In genomic region chr17:34318474-34318873, GRCh38 we compare ENCODE assay signal across 14 cellular contexts. TPM values are rescaled to one million over a fixed set of nuclear protein-coding genes. Genes with fewer than 3 reads are reported as not detected.
A peak's percentile ranks its signal among the peaks of the same experiment; 100 is the strongest.
DNase-seq lines count a peak whose midpoint lies in the region; ATAC-seq and TF ChIP-seq lines count a peak whose summit lies in the region.
"Had no signal": no experiment of that assay in that cellular context is flagged by ENCODE, and none has a peak within 500 bp of the region (broad histone marks: within the 10 kb centered on the region; RNA-seq: fewer than 3 reads in every experiment).

No MANE protein-coding gene starts in this region.

- intact Hi-C loops in activated T-helper 1 cell treated with anti-CD3 and anti-CD28 coated beads, Interleukin-12 subunit alpha, Interleukin-12 subunit beta, Interleukin-2, Interleukin-4 antibody, amounts not matched to agents 30 ng/mL and 10 ng/mL and 1 ng/mL, durations not matched to agents 14 hours and 24 hours and 36 hours (cut with micrococcal nuclease), result no loop called here
- intact Hi-C loops in dorsolateral prefrontal cortex (cut with DNase I), result no loop called here

- H3K27ac Mint-ChIP-seq in activated T-helper 1 cell treated with anti-CD3 and anti-CD28 coated beads, Interleukin-12 subunit alpha, Interleukin-12 subunit beta, Interleukin-2, Interleukin-4 antibody, amounts not matched to agents 30 ng/mL and 10 ng/mL and 1 ng/mL, durations not matched to agents 14 hours and 24 hours and 36 hours, result no peak overlapping the region
- H3K27ac Mint-ChIP-seq: progenitor cell of endocrine pancreas had no signal

- H3K9me3 Mint-ChIP-seq in activated T-helper 1 cell treated with anti-CD3 and anti-CD28 coated beads, Interleukin-12 subunit alpha, Interleukin-12 subunit beta, Interleukin-2, Interleukin-4 antibody, amounts not matched to agents 30 ng/mL and 10 ng/mL and 1 ng/mL, durations not matched to agents 14 hours and 24 hours and 36 hours, result no peaks in the 10 kb centered on the region

- peaks cover 35% of the 10 kb centered on the region for H3K27me3 Mint-ChIP-seq in activated T-helper 1 cell treated with anti-CD3 and anti-CD28 coated beads, Interleukin-12 subunit alpha, Interleukin-12 subunit beta, Interleukin-2, Interleukin-4 antibody, amounts not matched to agents 30 ng/mL and 10 ng/mL and 1 ng/mL, durations not matched to agents 14 hours and 24 hours and 36 hours (ENCODE audit: insufficient read depth)

- H3K4me3 ChIP-seq in AG04450 (ENCODE audit: low read depth, low read length) (no peak overlapping the region), NB4 (ENCODE audit: low read depth, low read length) (no peak overlapping the region), dorsolateral prefrontal cortex (no peak overlapping the region)

- CTCF ChIA-PET in AG04450 (lab: Charles Lee), result interaction anchor here (1.0 to 5.1 kb wide), 2 partner anchors 12 to 43 kb away, joined by 3 to 32 read pairs; no protein-coding TSS in a partner anchor

- DNase-seq in AG04450 (ENCODE audit: low read depth, low spot score) (no peak), ELR (ENCODE audit: low read depth) (peak; percentile 3), NB4 (ENCODE audit: low read depth) (peak; percentile 35), dermis blood vessel endothelial cell (peak; percentile 9), A172 (ENCODE audit: low spot score) (no peak), dorsolateral prefrontal cortex (no peak)
- DNase-seq in activated T-helper 1 cell treated with anti-CD3 and anti-CD28 coated beads, Interleukin-12 subunit alpha, Interleukin-12 subunit beta, Interleukin-2, Interleukin-4 antibody, amounts not matched to agents 30 ng/mL and 10 ng/mL and 1 ng/mL, durations not matched to agents 14 hours and 24 hours and 36 hours (ENCODE audit: low spot score), result no peak
- DNase-seq: activated CD8-positive, alpha-beta memory T cell treated with anti-CD3 and anti-CD28 coated beads, Interleukin-2, amount 50 U/mL, for 48 hours; DMS153; NCI-H1930 had no signal

- H3K36me3 Mint-ChIP-seq in activated T-helper 1 cell treated with anti-CD3 and anti-CD28 coated beads, Interleukin-12 subunit alpha, Interleukin-12 subunit beta, Interleukin-2, Interleukin-4 antibody, amounts not matched to agents 30 ng/mL and 10 ng/mL and 1 ng/mL, durations not matched to agents 14 hours and 24 hours and 36 hours (ENCODE audit: low read depth), result peaks cover 1% of the 10 kb centered on the region

- H3K4me3 Mint-ChIP-seq in activated T-helper 1 cell treated with anti-CD3 and anti-CD28 coated beads, Interleukin-12 subunit alpha, Interleukin-12 subunit beta, Interleukin-2, Interleukin-4 antibody, amounts not matched to agents 30 ng/mL and 10 ng/mL and 1 ng/mL, durations not matched to agents 14 hours and 24 hours and 36 hours, result no peak overlapping the region

- peaks cover 8% of the 10 kb centered on the region for H3K4me1 Mint-ChIP-seq in activated T-helper 1 cell treated with anti-CD3 and anti-CD28 coated beads, Interleukin-12 subunit alpha, Interleukin-12 subunit beta, Interleukin-2, Interleukin-4 antibody, amounts not matched to agents 30 ng/mL and 10 ng/mL and 1 ng/mL, durations not matched to agents 14 hours and 24 hours and 36 hours (ENCODE audit: low read depth)

- TF ChIP-seq POLR2A in NB4 (IDR thresholded peaks at IDR 0.05; ENCODE audit: extremely low read depth, insufficient read length), result no peak

- H3K27me3 ChIP-seq in AG04450 (ENCODE audit: control insufficient read depth, insufficient read depth, low read length) (no peaks in the 10 kb centered on the region), dorsolateral prefrontal cortex (peaks cover 0 to 22% (median 0%) of the 10 kb centered on the region in 45 donors)

- TF ChIP-seq CTCF in AG04450 (IDR thresholded peaks at IDR 0.05; ENCODE audit: low read depth, low read length) (0 out of 2 replicates have a peak, but pooled peaks have one; percentile 3), NB4 (IDR thresholded peaks at IDR 0.05; ENCODE audit: low read depth, low read length) (peak; percentile 3), dorsolateral prefrontal cortex (IDR thresholded peaks at IDR 0.05 in 54 of 56, conservative IDR thresholded peaks at IDR 0.05 in 2 of 56; ENCODE audit: low read depth in 1 of 56, partially characterized antibody in 56 of 56) (no peak)

- no peaks in the 10 kb centered on the region for H3K9me3 ChIP-seq in AG04450 (ENCODE audit: control insufficient read depth, insufficient read depth, low read length)

- POLR2A ChIA-PET in AG04450 (lab: Yijun Ruan, JAX), result no interaction called here

- ATAC-seq in GM21367 (IDR thresholded peaks at IDR 0.05; ENCODE audit: unreplicated experiment), result no peak

- H3K27ac ChIP-seq in AG04450 (ENCODE audit: low read depth, low read length) (no peak overlapping the region), dorsolateral prefrontal cortex (no peak overlapping the region)

RNA-seq across cellular contexts. Expression of gene CCL8, which starts 0.8 kb away (rescaled TPM):
- polyA plus RNA-seq in AG04450 (2011; rRNA removed), result 0.06 TPM in 1 of 2 replicates, not detected in the other
- not detected in 2 replicates for polyA minus RNA-seq in AG04450 (2011; rRNA and poly(A)+ RNA removed)
- 0.05 and 0.17 TPM in 2 replicates for total RNA-seq in dermis blood vessel endothelial cell
- not detected in 2 replicates for total RNA-seq in A172 (2014; rRNA removed; shearing (Covaris generic))
- not detected in 2 replicates for total RNA-seq in activated T-helper 1 cell treated with anti-CD3 and anti-CD28 coated beads, Interleukin-12 subunit alpha, Interleukin-12 subunit beta, Interleukin-2, Interleukin-4 antibody, amounts not matched to agents 30 ng/mL and 10 ng/mL and 1 ng/mL, durations not matched to agents 14 hours and 24 hours and 36 hours
- 1 to 10 TPM in 2 of 120 experiments, under 1 TPM in 13, not detected in 105; 0.32 to 2.0 (median 0.47) TPM for total RNA-seq in dorsolateral prefrontal cortex
- total RNA-seq: lower leg skin, progenitor cell of endocrine pancreas had no signal

RNA-seq across cellular contexts. Expression of gene CCL11, which starts 32.9 kb away (rescaled TPM):
- 0.73 and 0.89 TPM in 2 replicates for polyA plus RNA-seq in AG04450 (2011; rRNA removed)
- polyA minus RNA-seq in AG04450 (2011; rRNA and poly(A)+ RNA removed), result 0.55 TPM in 1 of 2 replicates, not detected in the other
- total RNA-seq in dermis blood vessel endothelial cell, result not detected in 2 replicates
- total RNA-seq in A172 (2014; rRNA removed; shearing (Covaris generic)), result not detected in 2 replicates
- not detected in 2 replicates for total RNA-seq in activated T-helper 1 cell treated with anti-CD3 and anti-CD28 coated beads, Interleukin-12 subunit alpha, Interleukin-12 subunit beta, Interleukin-2, Interleukin-4 antibody, amounts not matched to agents 30 ng/mL and 10 ng/mL and 1 ng/mL, durations not matched to agents 14 hours and 24 hours and 36 hours
- not detected for total RNA-seq in dorsolateral prefrontal cortex
- total RNA-seq: fibroblast of lung, lower leg skin, progenitor cell of endocrine pancreas had no signal

RNA-seq across cellular contexts. Expression of gene CCL13, which starts 37.8 kb away (rescaled TPM):
- 0.16 TPM in 1 of 2 replicates, not detected in the other for polyA plus RNA-seq in AG04450 (2011; rRNA removed)
- polyA minus RNA-seq in AG04450 (2011; rRNA and poly(A)+ RNA removed), result 0.52 TPM in 1 of 2 replicates, not detected in the other
- total RNA-seq in dermis blood vessel endothelial cell (not detected in 2 replicates), dorsolateral prefrontal cortex (not detected)
- total RNA-seq in A172 (2014; rRNA removed; shearing (Covaris generic)), result not detected in 2 replicates
- not detected in 2 replicates for total RNA-seq in activated T-helper 1 cell treated with anti-CD3 and anti-CD28 coated beads, Interleukin-12 subunit alpha, Interleukin-12 subunit beta, Interleukin-2, Interleukin-4 antibody, amounts not matched to agents 30 ng/mL and 10 ng/mL and 1 ng/mL, durations not matched to agents 14 hours and 24 hours and 36 hours
- total RNA-seq: fibroblast of lung, progenitor cell of endocrine pancreas had no signal

RNA-seq across cellular contexts. Expression of gene CCL1, which starts 44.6 kb away (rescaled TPM):
- polyA plus RNA-seq in AG04450 (2011; rRNA removed), result not detected in 2 replicates
- polyA minus RNA-seq in AG04450 (2011; rRNA and poly(A)+ RNA removed), result not detected in 2 replicates
- not detected in 2 replicates for total RNA-seq in dermis blood vessel endothelial cell
- total RNA-seq in A172 (2014; rRNA removed; shearing (Covaris generic)), result not detected in 2 replicates
- total RNA-seq in activated T-helper 1 cell treated with anti-CD3 and anti-CD28 coated beads, Interleukin-12 subunit alpha, Interleukin-12 subunit beta, Interleukin-2, Interleukin-4 antibody, amounts not matched to agents 30 ng/mL and 10 ng/mL and 1 ng/mL, durations not matched to agents 14 hours and 24 hours and 36 hours, result 264 and 266 TPM in 2 replicates
- 1 to 10 TPM in 5 of 120 experiments, under 1 TPM in 5, not detected in 110; 0.57 to 1.6 (median 1.0) TPM for total RNA-seq in dorsolateral prefrontal cortex
- total RNA-seq: fibroblast of lung, lower leg skin, progenitor cell of endocrine pancreas had no signal
- polyA plus RNA-seq: fibroblast of lung had no signal

RNA-seq across cellular contexts. Expression of gene CCL7, which starts 48.5 kb away (rescaled TPM):
- 0.50 and 0.62 TPM in 2 replicates for polyA plus RNA-seq in AG04450 (2011; rRNA removed)
- polyA minus RNA-seq in AG04450 (2011; rRNA and poly(A)+ RNA removed), result not detected in 2 replicates
- total RNA-seq in dermis blood vessel endothelial cell (0.23 TPM in 1 of 2 replicates, not detected in the other), dorsolateral prefrontal cortex (1 to 10 TPM in 1 of 120 experiments, under 1 TPM in 1, not detected in 118; 0.65 to 1.3 TPM)
- not detected in 2 replicates for total RNA-seq in A172 (2014; rRNA removed; shearing (Covaris generic))
- total RNA-seq in activated T-helper 1 cell treated with anti-CD3 and anti-CD28 coated beads, Interleukin-12 subunit alpha, Interleukin-12 subunit beta, Interleukin-2, Interleukin-4 antibody, amounts not matched to agents 30 ng/mL and 10 ng/mL and 1 ng/mL, durations not matched to agents 14 hours and 24 hours and 36 hours, result not detected in 2 replicates
- total RNA-seq: lower leg skin, progenitor cell of endocrine pancreas had no signal

Comparison
In these comparisons a context has a peak if more than half of its experiments do, and no peak if none do; other contexts are left out.
1. DNase-seq: peak in ELR (single experiment), NB4 (single experiment) and dermis blood vessel endothelial cell (single experiment); none in AG04450 (single experiment), A172 (single experiment), activated T-helper 1 cell treated with anti-CD3 and anti-CD28 coated beads, Interleukin-12 subunit alpha, Interleukin-12 subunit beta, Interleukin-2, Interleukin-4 antibody, amounts not matched to agents 30 ng/mL and 10 ng/mL and 1 ng/mL, durations not matched to agents 14 hours and 24 hours and 36 hours (single experiment) and dorsolateral prefrontal cortex (0 of 10).
2. CTCF ChIP-seq: peak in AG04450 (single experiment) and NB4 (single experiment); none in dorsolateral prefrontal cortex (0 of 56).